Comparison of ENCODE assay signal across 8 cellular contexts in genomic region chr19:18425515-18426415, GRCh38. TPM values are rescaled to one million over a fixed set of nuclear protein-coding genes. Genes with fewer than 3 reads are reported as not detected.
DNase-seq lines count a peak whose midpoint lies in the region; ATAC-seq and TF ChIP-seq lines count a peak whose summit lies in the region.

No MANE protein-coding gene starts in this region.

- H3K27me3 ChIP-seq in mucosa of stomach (ENCODE audit: control insufficient read depth, insufficient read depth, low read length): no peaks in the 10 kb centered on the region

- H3K4me3 ChIP-seq in HEK293 (ENCODE audit: low read depth, low read length) (no peak overlapping the region), cardiac fibroblast (replicated peaks in 1 of 2; ENCODE audit: low read depth in 2 of 2, low read length in 2 of 2) (no peak overlapping the region), mucosa of stomach (ENCODE audit: low read length) (no peak overlapping the region)

- H3K27ac ChIP-seq in HEK293 (ENCODE audit: extremely low read depth, low read depth, low read length): no peak overlapping the region

- peak; percentile 94 for DNase-seq in 8988T
- DNase-seq in cardiac fibroblast (ENCODE audit: low read depth in 2 of 2): peak; percentile 74
- no peak for DNase-seq in NCI-H1417 (lab: John Stamatoyannopoulos, UW)
- DNase-seq in activated gamma-delta T cell (lab: John Stamatoyannopoulos, UW): no peak
- DNase-seq in H4 (ENCODE audit: low spot score): no peak

- ATAC-seq in GM18870 (IDR thresholded peaks at IDR 0.05; ENCODE audit: unreplicated experiment): no peak

- peak overlapping the region; percentile 15 for H3K9ac ChIP-seq in mucosa of stomach (ENCODE audit: low read length)

- no peaks in the 10 kb centered on the region for H3K9me3 ChIP-seq in HEK293 (ENCODE audit: control insufficient read depth, insufficient read depth, low read depth, low read length)
- H3K9me3 ChIP-seq in mucosa of stomach (ENCODE audit: control insufficient read depth, low read length): no peaks in the 10 kb centered on the region

- CTCF ChIA-PET in HEK293 (lab: Yijun Ruan, JAX): interaction anchor here (0.8 to 1.0 kb wide), 2 partner anchors 146 to 148 kb away, joined by 3 read pairs; no protein-coding TSS in a partner anchor

- no peaks in the 10 kb centered on the region for H3K36me3 ChIP-seq in HEK293 (ENCODE audit: control insufficient read depth in 2 of 2, insufficient read depth in 1 of 2, low read length in 2 of 2)
- no peaks in the 10 kb centered on the region for H3K36me3 ChIP-seq in mucosa of stomach (ENCODE audit: control insufficient read depth, insufficient read depth, low read length)

- POLR2A ChIA-PET in HEK293 (lab: Yijun Ruan, JAX): interaction anchor here (0.6 to 1.6 kb wide), 4 partner anchors 9 to 144 kb away, joined by 4 to 6 read pairs (median 5); partner anchors contain the start of genes ISYNA1 and JUND

- H3K4me1 ChIP-seq in HEK293 (ENCODE audit: control insufficient read depth, insufficient read depth, low read length) (peaks cover 14% of the 10 kb centered on the region), mucosa of stomach (ENCODE audit: control insufficient read depth, insufficient read depth, low read length) (peaks cover 57% of the 10 kb centered on the region)

- TF ChIP-seq CTCF in HEK293 (tag by site-specific recombination; IDR thresholded peaks at IDR 0.05) (no peak), cardiac fibroblast (IDR thresholded peaks at IDR 0.05; ENCODE audit: low read depth, low read length) (peak; percentile 29)

TF ChIP-seq in HEK293, 187 proteins besides CTCF, POLR2A, EP300 and RAD21 (continues in another document):
- 0 out of 2 replicates have a peak, but pooled peaks have one; percentile 23 for TF ChIP-seq ZBTB8A (tag by site-specific recombination; IDR thresholded peaks at IDR 0.05)
- TF ChIP-seq PRDM10 (tag by site-specific recombination; IDR thresholded peaks at IDR 0.05): 0 out of 2 replicates have a peak, but pooled peaks have one; percentile 25
- TF ChIP-seq ZNF692 (tag by site-specific recombination; IDR thresholded peaks at IDR 0.05): peak; percentile 50; the same call in 1 of the 2 replicates
- TF ChIP-seq REST (tag by site-specific recombination; IDR thresholded peaks at IDR 0.05): no peak
- peak; percentile 64 for TF ChIP-seq PATZ1 (tag by site-specific recombination; IDR thresholded peaks at IDR 0.05)
- no peak for TF ChIP-seq ZNF335 (tag by site-specific recombination; conservative IDR thresholded peaks at IDR 0.05)
- peak; percentile 39; the same call in 1 of the 2 replicates for TF ChIP-seq SP7 (tag by site-specific recombination; IDR thresholded peaks at IDR 0.05)
- peak; percentile 43; the same call in 1 of the 2 replicates for TF ChIP-seq ZFHX2 (tag by site-specific recombination; conservative IDR thresholded peaks at IDR 0.05)
- TF ChIP-seq ZBTB48 (tag by site-specific recombination; IDR thresholded peaks at IDR 0.05): peak; percentile 90
- peak; percentile 63; the same call in 1 of the 2 replicates for TF ChIP-seq ZFP69B (tag by site-specific recombination; IDR thresholded peaks at IDR 0.05)
- TF ChIP-seq KLF1 (tag by site-specific recombination; IDR thresholded peaks at IDR 0.05): peak; percentile 74
- TF ChIP-seq ZNF600 (tag by site-specific recombination; IDR thresholded peaks at IDR 0.05): peak; percentile 49
- TF ChIP-seq ZBTB17 (tag by site-specific recombination; IDR thresholded peaks at IDR 0.05): 0 out of 2 replicates have a peak, but pooled peaks have one; percentile 25

RNA-seq across cellular contexts. Expression of gene SSBP4, which starts 6.6 kb away (rescaled TPM):
- total RNA-seq in H4 (2014; rRNA removed; shearing (Covaris generic)): 44.6 and 60.9 TPM in 2 replicates

RNA-seq across cellular contexts. Expression of gene ISYNA1, which starts 12.2 kb away (rescaled TPM):
- total RNA-seq in H4 (2014; rRNA removed; shearing (Covaris generic)): 0.33 and 0.45 TPM in 2 replicates

RNA-seq across cellular contexts. Expression of gene LRRC25, which starts 28.3 kb away (rescaled TPM):
- total RNA-seq in H4 (2014; rRNA removed; shearing (Covaris generic)): 0.06 and 0.35 TPM in 2 replicates

RNA-seq across cellular contexts. Expression of gene GDF15, which starts 39.8 kb away (rescaled TPM):
- total RNA-seq in H4 (2014; rRNA removed; shearing (Covaris generic)): 376 and 378 TPM in 2 replicates

Comparison
In these comparisons a context has a peak if more than half of its experiments do, and no peak if none do; other contexts are left out.
1. DNase-seq: peak in 8988T (single experiment) and cardiac fibroblast (2 of 2); none in NCI-H1417 (0 of 3), activated gamma-delta T cell (single experiment) and H4 (single experiment).